1 cellular context compared by ENCODE assay signal in genomic region chr3:94136133-94136532, GRCh38.
TF ChIP-seq lines count a peak whose summit lies in the region.

No MANE protein-coding gene starts in this region.

TF ChIP-seq in K562, 482 proteins besides CTCF, POLR2A, EP300 and RAD21 (continued from another document):
- TF ChIP-seq JUNB (CRISPR knock-in tag; conservative IDR thresholded peaks at IDR 0.05) (no peak), BHLHE40 (IDR thresholded peaks at IDR 0.05; ENCODE audit: low read length) (no peak), MTF1 (CRISPR knock-in tag; IDR thresholded peaks at IDR 0.05; ENCODE audit: borderline replicate concordance) (no peak), C11orf30 (IDR thresholded peaks at IDR 0.05; ENCODE audit: low read depth) (peak; percentile 19; the same call in 1 of the 2 replicates), SMARCA5 (IDR thresholded peaks at IDR 0.05) (no peak), MAFG (tag; conservative IDR thresholded peaks at IDR 0.05) (peak; percentile 80)
